In the genomic region with DNA sequence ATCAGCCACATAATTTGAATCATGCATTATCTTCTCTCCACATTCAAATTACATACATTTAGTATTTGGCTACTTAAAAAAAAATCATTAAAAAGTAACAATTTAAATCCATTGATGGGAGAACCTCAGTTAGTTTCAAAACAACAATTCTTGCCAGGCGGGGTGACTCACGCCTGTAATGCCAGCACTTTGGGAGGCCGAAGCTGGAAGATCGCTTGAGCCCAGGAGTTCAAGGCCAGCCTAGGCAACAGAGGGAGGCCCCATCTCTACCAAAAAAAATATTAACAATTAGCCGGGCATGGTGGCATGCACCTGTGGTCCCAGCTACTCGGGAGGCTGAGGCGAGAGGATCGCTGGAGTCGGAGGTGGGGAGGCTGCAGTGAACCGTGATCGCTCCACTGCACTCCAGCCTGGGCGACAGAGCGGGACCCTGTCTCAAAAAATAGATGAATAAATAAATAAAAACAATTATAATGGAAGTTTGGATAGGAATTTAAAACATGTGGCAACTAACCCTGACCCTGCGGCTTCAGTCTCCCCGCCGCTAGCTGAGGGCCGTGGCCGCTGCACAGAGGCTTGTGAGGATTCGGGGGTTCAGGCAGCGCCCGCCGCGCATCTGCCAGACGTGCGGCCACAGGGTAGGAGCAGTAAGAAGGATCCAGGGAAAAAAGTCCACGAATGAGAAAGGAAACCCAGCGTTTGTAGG, we compare ENCODE assay signal across 8 cellular contexts. TPM values are rescaled to one million over a fixed set of nuclear protein-coding genes. Genes with fewer than 3 reads are reported as not detected.
A peak's percentile ranks its signal among the peaks of the same experiment; 100 is the strongest.
DNase-seq lines count a peak whose midpoint lies in the region; ATAC-seq and TF ChIP-seq lines count a peak whose summit lies in the region.

No MANE protein-coding gene starts in this region.

- POLR2A ChIA-PET in naive thymus-derived CD8-positive, alpha-beta T cell (lab: Charles Lee): interaction anchor here (0.9 to 7.7 kb wide), 12 partner anchors 14 to 498 kb away, joined by 3 to 113 read pairs (median 4); a partner anchor contains a TSS

- H3K9me3 Mint-ChIP-seq in naive thymus-derived CD8-positive, alpha-beta T cell: no peaks in the 10 kb centered on the region

- H3K4me2 ChIP-seq in Karpas-422 (ENCODE audit: low read depth, low read length, poor library complexity, severe bottlenecking): peak overlapping the region; percentile 85

- H3K36me3 ChIP-seq in Karpas-422 (ENCODE audit: insufficient read depth, low read length): no peaks in the 10 kb centered on the region

- no peak overlapping the region for H3K27ac ChIP-seq in Karpas-422 (ENCODE audit: low read length)

- no peaks in the 10 kb centered on the region for H3K27me3 ChIP-seq in Karpas-422 (ENCODE audit: low read length)

- H4K20me1 ChIP-seq in Karpas-422 (ENCODE audit: insufficient read depth, low read depth, low read length): no peaks in the 10 kb centered on the region; the same call in 1 of the 2 replicates

- H3K79me2 ChIP-seq in Karpas-422 (ENCODE audit: low read length): peaks cover 33% of the 10 kb centered on the region

- peak overlapping the region; percentile 93 to 97 (median 94) for H3K27ac Mint-ChIP-seq in naive thymus-derived CD8-positive, alpha-beta T cell

- no peak for ATAC-seq in naive thymus-derived CD8-positive, alpha-beta T cell
- ATAC-seq in GM18868 (IDR thresholded peaks at IDR 0.05; ENCODE audit: unreplicated experiment) (no peak), GM18502 (IDR thresholded peaks at IDR 0.05; ENCODE audit: poor library complexity, unreplicated experiment) (no peak)

- H2AFZ ChIP-seq in Karpas-422 (ENCODE audit: low read length): no peak overlapping the region

- H3K4me3 ChIP-seq in AG10803 (ENCODE audit: low read length) (peak overlapping the region; percentile 89), Karpas-422 (ENCODE audit: low read length) (peak overlapping the region; percentile 96), choroid plexus epithelial cell (ENCODE audit: low read depth, low read length) (peak overlapping the region; percentile 86)

- H3K4me1 Mint-ChIP-seq in naive thymus-derived CD8-positive, alpha-beta T cell: peaks cover 24 to 57% (median 42%) of the 10 kb centered on the region in 4 donors

- DNase-seq in AG10803 (ENCODE audit: low read depth) (peak; percentile 59), Karpas-422 (no peak), choroid plexus epithelial cell (ENCODE audit: low read depth) (peak; percentile 24), retina (no peak), NCI-H1694 treated with DMSO at 0.1 percent for 48 hours (lab: John Stamatoyannopoulos, UW) (no peak)
- DNase-seq in naive thymus-derived CD8-positive, alpha-beta T cell: no peak

- peak overlapping the region; percentile 95 for H3K9ac ChIP-seq in Karpas-422 (ENCODE audit: low read length)

- H3K27me3 Mint-ChIP-seq in naive thymus-derived CD8-positive, alpha-beta T cell: no peaks in the 10 kb centered on the region

- H3K9me2 ChIP-seq in Karpas-422 (replicated peaks; ENCODE audit: insufficient read depth, low read length): no peaks in the 10 kb centered on the region

- H3K4me3 Mint-ChIP-seq in naive thymus-derived CD8-positive, alpha-beta T cell: peak overlapping the region; percentile 84 to 94 (median 90)

- TF ChIP-seq CTCF in AG10803 (conservative IDR thresholded peaks at IDR 0.05; ENCODE audit: low read length) (no peak), choroid plexus epithelial cell (conservative IDR thresholded peaks at IDR 0.05; ENCODE audit: low read depth, low read length) (no peak)

- H3K4me1 ChIP-seq in Karpas-422 (ENCODE audit: low read length): peaks cover 34% of the 10 kb centered on the region

- no peaks in the 10 kb centered on the region for H3K36me3 Mint-ChIP-seq in naive thymus-derived CD8-positive, alpha-beta T cell

- H3K9me3 ChIP-seq in Karpas-422 (ENCODE audit: low read length): no peaks in the 10 kb centered on the region

RNA-seq across cellular contexts. Expression of a gene that starts 1.1 kb away (rescaled TPM):
- total RNA-seq in Karpas-422 (2014; rRNA removed; shearing (Covaris generic); ENCODE audit: low replicate concordance): 8.3 and 9.2 TPM in 2 replicates
- 10 to 100 TPM; 56.9 to 61.0 TPM for total RNA-seq in naive thymus-derived CD8-positive, alpha-beta T cell
- polyA plus RNA-seq in naive thymus-derived CD8-positive, alpha-beta T cell: 10 to 100 TPM; 15.0 to 20.0 (median 16.2) TPM

Comparison
In these comparisons a context has a peak if more than half of its experiments do, and no peak if none do; other contexts are left out.
1. DNase-seq: peak in AG10803 (single experiment) and choroid plexus epithelial cell (single experiment); none in Karpas-422 (single experiment), naive thymus-derived CD8-positive, alpha-beta T cell (0 of 10), retina (single experiment) and NCI-H1694 treated with DMSO at 0.1 percent for 48 hours (single experiment).
2. Peak in every context shown above with its lines, with median percentiles within 50 percentile points of each other: H3K4me3 ChIP-seq.